ENCODE assay signal across 17 cellular contexts in genomic region chr16:69513180-69513966, GRCh38. TPM values are rescaled to one million over a fixed set of nuclear protein-coding genes. Genes with fewer than 3 reads are reported as not detected.
DNase-seq lines count a peak whose midpoint lies in the region; ATAC-seq and TF ChIP-seq lines count a peak whose summit lies in the region.
"Had no signal": no experiment of that assay in that cellular context is flagged by ENCODE, and none has a peak within 500 bp of the region (broad histone marks: within the 10 kb centered on the region; RNA-seq: fewer than 3 reads in every experiment).

No MANE protein-coding gene starts in this region.

- 31% methylated on average over 2 of the region's 2 CpGs for WGBS in mammary epithelial cell (ENCODE audit: low coverage, missing lambda C conversion rate)
- WGBS in aorta, 2 donors, result 71 to 78% methylated on average over 2 of the region's 2 CpGs

- H3K36me3 ChIP-seq in Karpas-422 (ENCODE audit: insufficient read depth, low read length) (no peaks in the 10 kb centered on the region; the same call in 1 of the 2 replicates), mammary epithelial cell (ENCODE audit: insufficient read depth, low read length) (no peaks in the 10 kb centered on the region), aorta (ENCODE audit: control insufficient read depth in 1 of 2, insufficient read depth in 2 of 2, low read length in 1 of 2) (no peaks in the 10 kb centered on the region)
- H3K36me3 ChIP-seq: upper lobe of left lung had no signal

- H3K27me3 ChIP-seq in Karpas-422 (ENCODE audit: low read length), result no peaks in the 10 kb centered on the region
- H3K27me3 ChIP-seq in mammary epithelial cell (ENCODE audit: insufficient read depth, low read length), result no peaks in the 10 kb centered on the region
- H3K27me3 ChIP-seq in aorta (ENCODE audit: control insufficient read depth in 1 of 2, insufficient read depth in 2 of 2, low read length in 1 of 2), result no peaks in the 10 kb centered on the region
- H3K27me3 ChIP-seq: dorsolateral prefrontal cortex, upper lobe of left lung had no signal

- no peaks in the 10 kb centered on the region for H3K27me3 Mint-ChIP-seq in mesothelial cell of epicardium (ENCODE audit: low read depth)

- H3K27ac ChIP-seq in Karpas-422 (ENCODE audit: low read length) (no peak overlapping the region), mammary epithelial cell (ENCODE audit: insufficient read depth, low read depth, low read length) (peak overlapping the region; percentile 56), aorta (ENCODE audit: low read depth in 1 of 2, low read length in 2 of 2) (no peak overlapping the region)
- H3K27ac ChIP-seq: dorsolateral prefrontal cortex, upper lobe of left lung had no signal

- BruUV-seq in mammary epithelial cell (replicated peaks; lab: Mats Ljungman, UMichigan), result no TSS peak

- dilution Hi-C loops in mammary epithelial cell (cut with HindIII; ENCODE audit: low sequenced_read_pairs), result no loop called here

- H3K9ac ChIP-seq in Karpas-422 (ENCODE audit: low read length), result no peak overlapping the region
- no peak overlapping the region for H3K9ac ChIP-seq in mammary epithelial cell (ENCODE audit: insufficient read depth, low read length)

- TF ChIP-seq CTCF in mammary epithelial cell (conservative IDR thresholded peaks at IDR 0.05 in 1 of 2, IDR thresholded peaks at IDR 0.05 in 1 of 2; ENCODE audit: extremely low read depth in 1 of 2, insufficient read depth in 1 of 2, low read depth in 1 of 2, low read length in 2 of 2) (no peak), mesothelial cell of epicardium (IDR thresholded peaks at IDR 0.05; ENCODE audit: unreplicated experiment) (no peak)

- peak overlapping the region; percentile 97 for H2AFZ ChIP-seq in Karpas-422 (ENCODE audit: low read length)
- peak overlapping the region; percentile 28 for H2AFZ ChIP-seq in mammary epithelial cell (ENCODE audit: low read depth, low read length)

- no peak overlapping the region for H3K4me3 Mint-ChIP-seq in mesothelial cell of epicardium
- H3K4me3 Mint-ChIP-seq: CD8-positive, alpha-beta T cell had no signal

- intact Hi-C loops in mammary epithelial cell (cut with micrococcal nuclease) (loop anchor here (1.0 to 2.0 kb wide), 3 partner anchors 17 to 53 kb away; no protein-coding TSS in a partner anchor), aorta (cut with DNase I) (no loop called here)

- H3K4me1 ChIP-seq in Karpas-422 (ENCODE audit: low read length), result peaks cover 13% of the 10 kb centered on the region
- H3K4me1 ChIP-seq in mammary epithelial cell (ENCODE audit: insufficient read depth, low read length), result peaks cover 28% of the 10 kb centered on the region
- no peaks in the 10 kb centered on the region for H3K4me1 ChIP-seq in aorta (ENCODE audit: control insufficient read depth in 1 of 2, insufficient read depth in 2 of 2, low read length in 2 of 2)
- H3K4me1 ChIP-seq: upper lobe of left lung had no signal

- CTCF ChIA-PET in mammary epithelial cell (lab: Charles Lee; ENCODE audit: low non-redundant PET), result no interaction called here

- H3K9me3 Mint-ChIP-seq in mesothelial cell of epicardium, result peaks cover 15% of the 10 kb centered on the region
- H3K9me3 Mint-ChIP-seq: CD8-positive, alpha-beta T cell had no signal

- in situ Hi-C loops in mammary epithelial cell (cut with MboI; ENCODE audit: low sequenced_read_pairs in 2 of 2), result no loop called here

- peak overlapping the region; percentile 25 for H3K27ac Mint-ChIP-seq in mesothelial cell of epicardium
- H3K27ac Mint-ChIP-seq: activated naive CD4-positive, alpha-beta T cell treated with anti-CD3 and anti-CD28 coated beads, Interleukin-2, amount 50 U/mL, for 72 hours; CD8-positive, alpha-beta T cell had no signal

- no peaks in the 10 kb centered on the region for H3K9me2 ChIP-seq in Karpas-422 (replicated peaks; ENCODE audit: insufficient read depth, low read length)

- H3K79me2 ChIP-seq in Karpas-422 (ENCODE audit: low read length) (no peaks in the 10 kb centered on the region), mammary epithelial cell (ENCODE audit: insufficient read depth, low read length) (no peaks in the 10 kb centered on the region)

- no peaks in the 10 kb centered on the region for H3K36me3 Mint-ChIP-seq in mesothelial cell of epicardium
- H3K36me3 Mint-ChIP-seq: activated naive CD4-positive, alpha-beta T cell treated with anti-CD3 and anti-CD28 coated beads, Interleukin-2, amount 50 U/mL, for 72 hours; CD8-positive, alpha-beta T cell had no signal

- DNase-seq in CD1c-positive myeloid dendritic cell (ENCODE audit: extremely low spot score) (peak; percentile 20), Karpas-422 (no peak), mammary epithelial cell (peak; percentile 95), mesothelial cell of epicardium (ENCODE audit: low spot score in 2 of 2, unreplicated experiment in 2 of 2) (no peak), midbrain (lab: John Stamatoyannopoulos, UW) (no peak), NCI-H1694 (lab: John Stamatoyannopoulos, UW) (no peak), aorta (no peak)
- DNase-seq: activated CD8-positive, alpha-beta memory T cell treated with anti-CD3 and anti-CD28 coated beads for 24 hours; CD8-positive, alpha-beta T cell; NCI-H1436; NCI-H82; T-helper 9 cell; upper lobe of left lung had no signal

- no peak for ATAC-seq in aorta (ENCODE audit: low FRiP score)
- ATAC-seq in GM21529 (IDR thresholded peaks at IDR 0.05; ENCODE audit: unreplicated experiment), result no peak
- ATAC-seq: activated naive CD4-positive, alpha-beta T cell treated with anti-CD3 and anti-CD28 coated beads, Interleukin-2, amount 50 U/mL, for 72 hours; CD8-positive, alpha-beta T cell; sciatic nerve had no signal

- no peak overlapping the region for H3K4me3 ChIP-seq in Karpas-422 (ENCODE audit: low read length)
- no peak overlapping the region for H3K4me3 ChIP-seq in mammary epithelial cell (replicated peaks in 1 of 3; ENCODE audit: insufficient read depth in 1 of 3, low read depth in 2 of 3, low read length in 3 of 3)
- no peak overlapping the region for H3K4me3 ChIP-seq in aorta (ENCODE audit: low read length in 2 of 2)
- H3K4me3 ChIP-seq: dorsolateral prefrontal cortex, upper lobe of left lung had no signal

- H4K20me1 ChIP-seq in Karpas-422 (ENCODE audit: insufficient read depth, low read depth, low read length), result no peaks in the 10 kb centered on the region
- H4K20me1 ChIP-seq in mammary epithelial cell (ENCODE audit: insufficient read depth, low read length), result no peaks in the 10 kb centered on the region

- H3K9me3 ChIP-seq in Karpas-422 (ENCODE audit: low read length) (no peaks in the 10 kb centered on the region), mammary epithelial cell (replicated peaks; ENCODE audit: insufficient read depth, low read length) (no peaks in the 10 kb centered on the region), aorta (ENCODE audit: control insufficient read depth, low read length) (no peaks in the 10 kb centered on the region)
- H3K9me3 ChIP-seq: upper lobe of left lung had no signal

- H3K4me2 ChIP-seq in Karpas-422 (ENCODE audit: low read depth, low read length, poor library complexity, severe bottlenecking) (no peak overlapping the region), mammary epithelial cell (ENCODE audit: insufficient read depth, low read depth, low read length) (peak overlapping the region; percentile 72)

- H3K4me1 Mint-ChIP-seq in mesothelial cell of epicardium, result peaks cover 6% of the 10 kb centered on the region

RNA-seq across cellular contexts. Expression of gene NFAT5, which starts 52.4 kb away (rescaled TPM):
- 10.1 and 41.6 TPM in 2 replicates for total RNA-seq in Karpas-422 (2014; rRNA removed; shearing (Covaris generic); ENCODE audit: low replicate concordance)
- 10 to 100 TPM; 37.5 to 48.2 TPM for total RNA-seq in mammary epithelial cell
- 16.9 TPM for polyA plus RNA-seq in mammary epithelial cell
- 32.5 TPM for polyA minus RNA-seq in mammary epithelial cell
- 82.7 to 92.5 TPM (median 90.6 TPM) in 3 replicates for total RNA-seq in mesothelial cell of epicardium
- total RNA-seq in aorta, result 10 to 100 TPM; 67.8 to 94.6 TPM
- polyA plus RNA-seq in aorta, result 1 to 10 TPM; 2.1 to 5.1 TPM

Comparison
In these comparisons a context has a peak if more than half of its experiments do, and no peak if none do; other contexts are left out.
1. DNase-seq: peak in CD1c-positive myeloid dendritic cell (single experiment) and mammary epithelial cell (single experiment); none in Karpas-422 (single experiment), mesothelial cell of epicardium (0 of 2), midbrain (single experiment), NCI-H1694 (single experiment) and aorta (0 of 2).